Comparison of ENCODE assay signal across 12 cellular contexts in the genomic region with DNA sequence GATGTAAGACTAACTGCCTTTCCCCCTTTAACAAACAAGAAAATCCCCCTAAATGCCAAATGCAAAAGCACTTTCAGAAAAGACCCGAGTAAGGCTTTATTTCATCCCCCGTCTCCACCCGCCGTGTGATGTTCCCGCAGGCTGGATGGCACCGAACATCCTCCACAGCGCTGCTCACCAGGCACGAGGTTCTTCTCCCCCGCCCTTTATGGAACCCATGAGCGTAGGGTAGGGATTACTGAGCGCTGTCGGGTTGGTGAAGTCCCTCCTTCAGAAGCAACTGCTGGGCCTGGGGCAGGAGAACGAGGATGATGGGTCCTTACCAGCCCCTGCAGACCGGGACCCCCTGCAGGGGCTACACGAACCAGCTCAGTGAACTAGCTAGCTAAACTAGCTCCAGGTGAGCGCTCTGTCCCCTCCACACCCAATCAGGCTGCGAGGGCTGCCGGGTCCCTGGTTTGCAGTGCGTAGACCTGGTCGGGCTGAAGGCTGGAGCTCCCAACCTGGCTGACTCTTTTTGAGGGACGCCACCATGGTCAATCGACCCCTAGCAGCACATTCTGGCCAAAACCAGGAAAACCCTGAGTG.
DNase-seq lines count a peak whose midpoint lies in the region; ATAC-seq and TF ChIP-seq lines count a peak whose summit lies in the region.
"Had no signal": no experiment of that assay in that cellular context is flagged by ENCODE, and none has a peak within 500 bp of the region (broad histone marks: within the 10 kb centered on the region; RNA-seq: fewer than 3 reads in every experiment).

No MANE protein-coding gene starts in this region.

- CTCF ChIA-PET in activated naive CD4-positive, alpha-beta T cell treated with anti-CD3 and anti-CD28 coated beads for 36 hours (lab: Charles Lee): interaction anchor here (1.1 to 2.6 kb wide), 4 partner anchors 9 to 29 kb away, joined by 3 to 13 read pairs (median 4); no protein-coding TSS in a partner anchor

- no peak for TF ChIP-seq POLR2A in body of pancreas (IDR thresholded peaks at IDR 0.05)
- no peak for TF ChIP-seq POLR2A in suprapubic skin (IDR thresholded peaks at IDR 0.05)

- H3K27me3 ChIP-seq in body of pancreas (no peaks in the 10 kb centered on the region), suprapubic skin (no peaks in the 10 kb centered on the region)
- H3K27me3 ChIP-seq: MG63 had no signal

- 88 to 91% methylated on average over 11 to 19 of the region's 22 CpGs for WGBS in body of pancreas, 2 donors
- WGBS in suprapubic skin: 64% methylated on average over 21 of the region's 22 CpGs

- peaks cover 5% of the 10 kb centered on the region for H3K36me3 Mint-ChIP-seq in activated naive CD4-positive, alpha-beta T cell treated with anti-CD3 and anti-CD28 coated beads for 36 hours (ENCODE audit: low read depth)
- no peaks in the 10 kb centered on the region for H3K36me3 Mint-ChIP-seq in activated naive CD4-positive, alpha-beta T cell treated with anti-CD3 and anti-CD28 coated beads, Interleukin-2, amount 50 U/mL, for 72 hours
- H3K36me3 Mint-ChIP-seq in HFFc6 (ENCODE audit: low read depth): no peaks in the 10 kb centered on the region

- peak overlapping the region; percentile 70 for H3K27ac Mint-ChIP-seq in activated naive CD4-positive, alpha-beta T cell treated with anti-CD3 and anti-CD28 coated beads for 36 hours
- peak overlapping the region in 1 of 2 donors; percentile 93 for H3K27ac Mint-ChIP-seq in activated naive CD4-positive, alpha-beta T cell treated with anti-CD3 and anti-CD28 coated beads, Interleukin-2, amount 50 U/mL, for 72 hours
- no peak overlapping the region for H3K27ac Mint-ChIP-seq in HFFc6

- H3K27ac ChIP-seq in body of pancreas: peak overlapping the region; percentile 27 to 93 (median 74)
- H3K27ac ChIP-seq in suprapubic skin: peak overlapping the region; percentile 88
- H3K27ac ChIP-seq: SK-N-MC, VCaP had no signal

- H3K36me3 ChIP-seq in body of pancreas (replicated peaks in 1 of 2; ENCODE audit: insufficient read depth in 1 of 2, low read depth in 2 of 2) (no peaks in the 10 kb centered on the region), suprapubic skin (no peaks in the 10 kb centered on the region)

- DNase-seq in activated naive CD4-positive, alpha-beta T cell treated with anti-CD3 and anti-CD28 coated beads for 36 hours: no peak
- DNase-seq in activated naive CD4-positive, alpha-beta T cell treated with anti-CD3 and anti-CD28 coated beads, Interleukin-2, amount 50 U/mL, for 72 hours (ENCODE audit: low spot score in 2 of 2): no peak
- DNase-seq in body of pancreas (no peak), midbrain (lab: John Stamatoyannopoulos, UW) (peak; percentile 90), suprapubic skin (ENCODE audit: low spot score in 2 of 2) (no peak), T-helper 9 cell (no peak), HFFc6 (no peak), NCI-H446 (lab: John Stamatoyannopoulos, UW) (no peak)
- DNase-seq: activated CD8-positive, alpha-beta memory T cell treated with anti-CD3 and anti-CD28 coated beads, Interleukin-2, amount 50 U/mL, for 4 hours; MG63 had no signal

- H3K4me1 Mint-ChIP-seq in activated naive CD4-positive, alpha-beta T cell treated with anti-CD3 and anti-CD28 coated beads for 36 hours (ENCODE audit: low read depth): peaks cover 83% of the 10 kb centered on the region
- peaks cover 58% of the 10 kb centered on the region for H3K4me1 Mint-ChIP-seq in HFFc6 (ENCODE audit: low read depth)

- no peaks in the 10 kb centered on the region for H3K27me3 Mint-ChIP-seq in activated naive CD4-positive, alpha-beta T cell treated with anti-CD3 and anti-CD28 coated beads for 36 hours (ENCODE audit: low read depth)
- H3K27me3 Mint-ChIP-seq in HFFc6 (ENCODE audit: insufficient read depth): peaks cover 5% of the 10 kb centered on the region; the same call in 1 of the 2 replicates

- TF ChIP-seq EP300 in suprapubic skin (IDR thresholded peaks at IDR 0.05): no peak

- intact Hi-C loops in activated naive CD4-positive, alpha-beta T cell treated with anti-CD3 and anti-CD28 coated beads for 36 hours (cut with micrococcal nuclease): no loop called here
- intact Hi-C loops in body of pancreas (cut with DNase I): no loop called here

- H3K4me3 Mint-ChIP-seq in activated naive CD4-positive, alpha-beta T cell treated with anti-CD3 and anti-CD28 coated beads for 36 hours: no peak overlapping the region
- no peak overlapping the region for H3K4me3 Mint-ChIP-seq in HFFc6

- H3K4me1 ChIP-seq in body of pancreas (peaks cover 77% of the 10 kb centered on the region), suprapubic skin (peaks cover 99% of the 10 kb centered on the region)

- no peak for TF ChIP-seq CTCF in body of pancreas (IDR thresholded peaks at IDR 0.05)
- no peak for TF ChIP-seq CTCF in suprapubic skin (IDR thresholded peaks at IDR 0.05)
- no peak for TF ChIP-seq CTCF in HFFc6 (IDR thresholded peaks at IDR 0.05)

- H3K4me3 ChIP-seq in body of pancreas (no peak overlapping the region), suprapubic skin (no peak overlapping the region)
- H3K4me3 ChIP-seq: MG63, SK-N-MC had no signal

- ATAC-seq in activated naive CD4-positive, alpha-beta T cell treated with anti-CD3 and anti-CD28 coated beads, Interleukin-2, amount 50 U/mL, for 72 hours: no peak
- ATAC-seq in body of pancreas: no peak

- no peaks in the 10 kb centered on the region for H3K9me3 Mint-ChIP-seq in activated naive CD4-positive, alpha-beta T cell treated with anti-CD3 and anti-CD28 coated beads for 36 hours
- no peaks in the 10 kb centered on the region for H3K9me3 Mint-ChIP-seq in activated naive CD4-positive, alpha-beta T cell treated with anti-CD3 and anti-CD28 coated beads, Interleukin-2, amount 50 U/mL, for 72 hours
- H3K9me3 Mint-ChIP-seq in HFFc6: no peaks in the 10 kb centered on the region

- H3K9me3 ChIP-seq in body of pancreas (no peaks in the 10 kb centered on the region), suprapubic skin (no peaks in the 10 kb centered on the region)
- H3K9me3 ChIP-seq: MG63 had no signal
